1 cellular context compared by ENCODE assay signal in the genomic region with DNA sequence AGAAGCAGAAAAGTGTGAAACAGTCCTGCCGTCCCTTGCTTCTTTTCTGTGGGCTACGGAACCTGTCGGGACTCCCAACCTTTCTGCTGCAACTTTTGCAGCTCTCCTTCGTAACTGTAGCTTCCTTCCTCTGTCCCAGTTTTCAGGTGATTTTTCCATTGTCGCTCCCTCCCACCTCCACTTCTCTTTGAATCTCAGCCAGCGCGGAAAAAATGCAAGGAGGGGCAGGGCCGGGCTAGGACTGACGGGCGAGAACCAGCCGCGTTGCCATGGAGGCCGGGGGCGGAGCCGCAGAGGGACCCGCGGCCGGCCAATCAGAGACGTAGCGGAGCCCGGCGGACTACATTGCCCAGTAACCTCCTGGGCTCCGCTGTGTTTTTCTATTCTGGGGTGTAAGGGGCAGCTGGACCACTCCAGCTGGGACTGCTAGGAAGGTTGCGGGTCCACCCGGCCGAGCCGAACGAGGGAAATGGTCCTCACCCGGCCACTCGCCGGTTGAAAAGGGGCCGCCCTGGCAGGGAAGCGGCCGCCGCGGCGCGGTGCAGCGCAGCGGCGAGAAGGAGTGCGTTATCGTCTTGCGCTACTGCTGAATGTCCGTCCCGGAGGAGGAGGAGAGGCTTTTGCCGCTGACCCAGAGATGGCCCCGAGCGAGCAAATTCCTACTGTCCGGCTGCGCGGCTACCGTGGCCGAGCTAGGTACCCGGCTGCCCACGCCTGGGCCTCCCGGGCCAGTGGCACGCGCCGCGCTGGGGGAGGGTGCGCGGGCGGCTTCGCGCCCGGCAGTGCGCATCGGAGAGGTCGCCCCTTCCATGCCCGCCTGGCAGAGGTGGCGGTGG.
A peak's percentile ranks its signal among the peaks of the same experiment; 100 is the strongest.
TF ChIP-seq lines count a peak whose summit lies in the region.

A gene with protein sequence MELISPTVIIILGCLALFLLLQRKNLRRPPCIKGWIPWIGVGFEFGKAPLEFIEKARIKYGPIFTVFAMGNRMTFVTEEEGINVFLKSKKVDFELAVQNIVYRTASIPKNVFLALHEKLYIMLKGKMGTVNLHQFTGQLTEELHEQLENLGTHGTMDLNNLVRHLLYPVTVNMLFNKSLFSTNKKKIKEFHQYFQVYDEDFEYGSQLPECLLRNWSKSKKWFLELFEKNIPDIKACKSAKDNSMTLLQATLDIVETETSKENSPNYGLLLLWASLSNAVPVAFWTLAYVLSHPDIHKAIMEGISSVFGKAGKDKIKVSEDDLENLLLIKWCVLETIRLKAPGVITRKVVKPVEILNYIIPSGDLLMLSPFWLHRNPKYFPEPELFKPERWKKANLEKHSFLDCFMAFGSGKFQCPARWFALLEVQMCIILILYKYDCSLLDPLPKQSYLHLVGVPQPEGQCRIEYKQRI (minus strand): TSS at position 216 of the 836 bp plus-strand sequence. CDS start 236 bp downstream, outside the sequence.
A gene with protein sequence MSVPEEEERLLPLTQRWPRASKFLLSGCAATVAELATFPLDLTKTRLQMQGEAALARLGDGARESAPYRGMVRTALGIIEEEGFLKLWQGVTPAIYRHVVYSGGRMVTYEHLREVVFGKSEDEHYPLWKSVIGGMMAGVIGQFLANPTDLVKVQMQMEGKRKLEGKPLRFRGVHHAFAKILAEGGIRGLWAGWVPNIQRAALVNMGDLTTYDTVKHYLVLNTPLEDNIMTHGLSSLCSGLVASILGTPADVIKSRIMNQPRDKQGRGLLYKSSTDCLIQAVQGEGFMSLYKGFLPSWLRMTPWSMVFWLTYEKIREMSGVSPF (plus strand): TSS at position 373 of the 836 bp plus-strand sequence. CDS start 218 bp downstream, at position 591.

TF ChIP-seq in HEK293, 187 proteins besides CTCF, POLR2A, EP300 and RAD21 (continued from another document and continues in another):
- TF ChIP-seq ZNF426 (tag by site-specific recombination; IDR thresholded peaks at IDR 0.05) (no peak), ZFP3 (tag by site-specific recombination; IDR thresholded peaks at IDR 0.05; ENCODE audit: low read depth) (no peak), ZBTB20 (tag by site-specific recombination; IDR thresholded peaks at IDR 0.05) (peak; percentile 85), ZNF19 (tag by site-specific recombination; IDR thresholded peaks at IDR 0.05; ENCODE audit: low read depth) (no peak), ZNF629 (tag by site-specific recombination; IDR thresholded peaks at IDR 0.05) (peak; percentile 29; the same call in 1 of the 2 replicates), BCL11B (tag by site-specific recombination; IDR thresholded peaks at IDR 0.05; ENCODE audit: low read depth) (peak; percentile 30; the same call in 1 of the 2 replicates), EGR2 (tag by site-specific recombination; IDR thresholded peaks at IDR 0.05; ENCODE audit: low read depth) (peak; percentile 75), ZNF155 (tag by site-specific recombination; IDR thresholded peaks at IDR 0.05) (no peak), GLIS1 (tag by site-specific recombination; IDR thresholded peaks at IDR 0.05) (peak; percentile 47; the same call in 1 of the 2 replicates), ZNF624 (tag by site-specific recombination; IDR thresholded peaks at IDR 0.05) (no peak), TSHZ1 (tag by site-specific recombination; IDR thresholded peaks at IDR 0.05; ENCODE audit: borderline replicate concordance) (no peak), ZNF423 (tag by site-specific recombination; IDR thresholded peaks at IDR 0.05) (no peak), OVOL3 (tag by site-specific recombination; IDR thresholded peaks at IDR 0.05) (no peak), SP2 (tag by site-specific recombination; IDR thresholded peaks at IDR 0.05) (peak; percentile 85), SETDB1 (IDR thresholded peaks at IDR 0.05; ENCODE audit: insufficient read length, low read length) (no peak), ZNF404 (tag by site-specific recombination; IDR thresholded peaks at IDR 0.05) (no peak), ZNF585B (tag by site-specific recombination; IDR thresholded peaks at IDR 0.05) (no peak), BCL6B (tag by site-specific recombination; IDR thresholded peaks at IDR 0.05) (no peak), ZNF558 (tag by site-specific recombination; IDR thresholded peaks at IDR 0.05) (no peak), ZNF777 (tag by site-specific recombination; IDR thresholded peaks at IDR 0.05; ENCODE audit: borderline replicate concordance) (no peak), ZNF501 (tag by site-specific recombination; IDR thresholded peaks at IDR 0.05) (peak; percentile 58; the same call in 1 of the 2 replicates), ZBTB48 (tag by site-specific recombination; IDR thresholded peaks at IDR 0.05) (peak; percentile 29; the same call in 1 of the 2 replicates), PRDM1 (tag by site-specific recombination; IDR thresholded peaks at IDR 0.05) (no peak), ZNF174 (tag by site-specific recombination; IDR thresholded peaks at IDR 0.05) (no peak), SCRT2 (tag by site-specific recombination; IDR thresholded peaks at IDR 0.05) (no peak), ZSCAN4 (tag by site-specific recombination; IDR thresholded peaks at IDR 0.05) (no peak), KLF9 (tag by site-specific recombination; IDR thresholded peaks at IDR 0.05; ENCODE audit: low read depth) (no peak; the same call in 1 of the 2 replicates), ZNF513 (tag by site-specific recombination; IDR thresholded peaks at IDR 0.05) (peak; percentile 11; the same call in 1 of the 2 replicates), ZNF621 (tag by site-specific recombination; IDR thresholded peaks at IDR 0.05) (no peak), SALL2 (tag by site-specific recombination; IDR thresholded peaks at IDR 0.05; ENCODE audit: borderline replicate concordance) (no peak), ZNF23 (tag by site-specific recombination; IDR thresholded peaks at IDR 0.05; ENCODE audit: borderline replicate concordance) (no peak), ZNF24 (tag by site-specific recombination; IDR thresholded peaks at IDR 0.05) (no peak), ZNF324 (tag by site-specific recombination; IDR thresholded peaks at IDR 0.05) (no peak), ZNF548 (tag by site-specific recombination; IDR thresholded peaks at IDR 0.05) (no peak), KLF1 (tag by site-specific recombination; IDR thresholded peaks at IDR 0.05) (no peak), GFI1B (tag by site-specific recombination; IDR thresholded peaks at IDR 0.05) (peak; percentile 75; the same call in 1 of the 2 replicates), ZNF658 (tag by site-specific recombination; IDR thresholded peaks at IDR 0.05) (no peak), ZNF214 (tag by site-specific recombination; IDR thresholded peaks at IDR 0.05; ENCODE audit: borderline replicate concordance) (no peak)
- TF ChIP-seq, protein P1, sequence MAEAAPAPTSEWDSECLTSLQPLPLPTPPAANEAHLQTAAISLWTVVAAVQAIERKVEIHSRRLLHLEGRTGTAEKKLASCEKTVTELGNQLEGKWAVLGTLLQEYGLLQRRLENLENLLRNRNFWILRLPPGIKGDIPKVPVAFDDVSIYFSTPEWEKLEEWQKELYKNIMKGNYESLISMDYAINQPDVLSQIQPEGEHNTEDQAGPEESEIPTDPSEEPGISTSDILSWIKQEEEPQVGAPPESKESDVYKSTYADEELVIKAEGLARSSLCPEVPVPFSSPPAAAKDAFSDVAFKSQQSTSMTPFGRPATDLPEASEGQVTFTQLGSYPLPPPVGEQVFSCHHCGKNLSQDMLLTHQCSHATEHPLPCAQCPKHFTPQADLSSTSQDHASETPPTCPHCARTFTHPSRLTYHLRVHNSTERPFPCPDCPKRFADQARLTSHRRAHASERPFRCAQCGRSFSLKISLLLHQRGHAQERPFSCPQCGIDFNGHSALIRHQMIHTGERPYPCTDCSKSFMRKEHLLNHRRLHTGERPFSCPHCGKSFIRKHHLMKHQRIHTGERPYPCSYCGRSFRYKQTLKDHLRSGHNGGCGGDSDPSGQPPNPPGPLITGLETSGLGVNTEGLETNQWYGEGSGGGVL (tag by site-specific recombination; IDR thresholded peaks at IDR 0.05): peak; percentile 43; the same call in 1 of the 2 replicates
- TF ChIP-seq, protein P2, sequence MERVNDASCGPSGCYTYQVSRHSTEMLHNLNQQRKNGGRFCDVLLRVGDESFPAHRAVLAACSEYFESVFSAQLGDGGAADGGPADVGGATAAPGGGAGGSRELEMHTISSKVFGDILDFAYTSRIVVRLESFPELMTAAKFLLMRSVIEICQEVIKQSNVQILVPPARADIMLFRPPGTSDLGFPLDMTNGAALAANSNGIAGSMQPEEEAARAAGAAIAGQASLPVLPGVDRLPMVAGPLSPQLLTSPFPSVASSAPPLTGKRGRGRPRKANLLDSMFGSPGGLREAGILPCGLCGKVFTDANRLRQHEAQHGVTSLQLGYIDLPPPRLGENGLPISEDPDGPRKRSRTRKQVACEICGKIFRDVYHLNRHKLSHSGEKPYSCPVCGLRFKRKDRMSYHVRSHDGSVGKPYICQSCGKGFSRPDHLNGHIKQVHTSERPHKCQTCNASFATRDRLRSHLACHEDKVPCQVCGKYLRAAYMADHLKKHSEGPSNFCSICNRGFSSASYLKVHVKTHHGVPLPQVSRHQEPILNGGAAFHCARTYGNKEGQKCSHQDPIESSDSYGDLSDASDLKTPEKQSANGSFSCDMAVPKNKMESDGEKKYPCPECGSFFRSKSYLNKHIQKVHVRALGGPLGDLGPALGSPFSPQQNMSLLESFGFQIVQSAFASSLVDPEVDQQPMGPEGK (tag by site-specific recombination; IDR thresholded peaks at IDR 0.05): peak; percentile 53
- TF ChIP-seq, protein P3, sequence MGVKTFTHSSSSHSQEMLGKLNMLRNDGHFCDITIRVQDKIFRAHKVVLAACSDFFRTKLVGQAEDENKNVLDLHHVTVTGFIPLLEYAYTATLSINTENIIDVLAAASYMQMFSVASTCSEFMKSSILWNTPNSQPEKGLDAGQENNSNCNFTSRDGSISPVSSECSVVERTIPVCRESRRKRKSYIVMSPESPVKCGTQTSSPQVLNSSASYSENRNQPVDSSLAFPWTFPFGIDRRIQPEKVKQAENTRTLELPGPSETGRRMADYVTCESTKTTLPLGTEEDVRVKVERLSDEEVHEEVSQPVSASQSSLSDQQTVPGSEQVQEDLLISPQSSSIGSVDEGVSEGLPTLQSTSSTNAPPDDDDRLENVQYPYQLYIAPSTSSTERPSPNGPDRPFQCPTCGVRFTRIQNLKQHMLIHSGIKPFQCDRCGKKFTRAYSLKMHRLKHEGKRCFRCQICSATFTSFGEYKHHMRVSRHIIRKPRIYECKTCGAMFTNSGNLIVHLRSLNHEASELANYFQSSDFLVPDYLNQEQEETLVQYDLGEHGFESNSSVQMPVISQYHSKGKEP (tag by site-specific recombination; IDR thresholded peaks at IDR 0.05): peak; percentile 93
- TF ChIP-seq, protein P4, sequence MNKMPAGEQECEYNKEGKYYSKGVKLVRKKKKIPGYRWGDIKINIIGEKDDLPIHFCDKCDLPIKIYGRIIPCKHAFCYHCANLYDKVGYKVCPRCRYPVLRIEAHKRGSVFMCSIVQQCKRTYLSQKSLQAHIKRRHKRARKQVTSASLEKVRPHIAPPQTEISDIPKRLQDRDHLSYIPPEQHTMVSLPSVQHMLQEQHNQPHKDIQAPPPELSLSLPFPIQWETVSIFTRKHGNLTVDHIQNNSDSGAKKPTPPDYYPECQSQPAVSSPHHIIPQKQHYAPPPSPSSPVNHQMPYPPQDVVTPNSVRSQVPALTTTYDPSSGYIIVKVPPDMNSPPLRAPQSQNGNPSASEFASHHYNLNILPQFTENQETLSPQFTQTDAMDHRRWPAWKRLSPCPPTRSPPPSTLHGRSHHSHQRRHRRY (tag by site-specific recombination; IDR thresholded peaks at IDR 0.05): no peak
